In the genomic region with DNA sequence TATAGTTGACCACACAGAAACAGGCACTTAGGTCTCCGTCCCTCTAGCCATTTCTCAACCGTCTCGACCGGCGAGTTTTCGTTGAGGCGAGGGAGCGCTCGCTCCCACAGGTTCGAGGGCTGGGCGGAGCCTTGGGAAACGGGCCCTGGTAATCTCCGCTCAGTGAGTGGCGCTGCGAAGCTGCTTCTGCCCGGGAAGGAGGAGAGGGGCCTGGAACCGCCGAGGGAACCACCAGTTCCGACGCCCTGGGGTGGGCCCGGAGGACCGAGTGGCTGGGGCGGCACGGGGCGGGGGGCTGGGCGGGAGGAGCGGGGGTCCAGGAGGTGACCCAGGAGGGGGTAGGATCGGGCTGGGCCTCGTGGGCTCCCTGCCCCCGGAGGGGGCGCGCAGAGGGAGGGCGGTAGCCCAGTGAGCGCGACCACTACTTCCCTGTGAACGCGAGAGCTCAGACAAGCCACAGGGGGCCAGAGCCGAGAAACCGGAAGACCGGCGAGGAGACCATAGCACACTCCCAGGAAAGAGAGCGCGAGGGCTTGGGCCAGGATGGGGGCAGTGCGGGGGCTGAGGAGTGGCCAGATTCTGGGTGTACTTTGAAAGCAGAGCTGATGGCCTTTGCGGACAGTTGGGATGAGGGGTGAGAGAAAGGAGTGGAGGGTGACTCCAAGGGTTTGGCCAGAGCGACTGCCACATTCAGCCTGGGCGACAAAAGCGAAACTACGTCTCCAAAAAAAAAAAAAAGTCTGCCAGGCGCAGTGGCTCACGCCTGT, we compare ENCODE assay signal across 1 cellular context.
TF ChIP-seq lines count a peak whose summit lies in the region.

No MANE protein-coding gene starts in this region.

TF ChIP-seq in HepG2, 621 proteins besides CTCF, POLR2A, EP300 and RAD21 (continued from another document and continues in another):
- TF ChIP-seq ZNF547 (CRISPR knock-in tag; IDR thresholded peaks at IDR 0.05) (no peak; the same call in 1 of the 2 replicates), MYNN (CRISPR knock-in tag; IDR thresholded peaks at IDR 0.05; ENCODE audit: low read depth) (no peak; the same call in 1 of the 2 replicates), MTF2 (CRISPR knock-in tag; IDR thresholded peaks at IDR 0.05; ENCODE audit: borderline replicate concordance) (no peak), POGZ (CRISPR knock-in tag; IDR thresholded peaks at IDR 0.05) (peak; percentile 17; the same call in 1 of the 2 replicates), ZNF253 (CRISPR knock-in tag; IDR thresholded peaks at IDR 0.05; ENCODE audit: borderline replicate concordance) (no peak), SMAD3 (CRISPR knock-in tag; IDR thresholded peaks at IDR 0.05) (no peak; the same call in 1 of the 2 replicates), BCL6 (CRISPR knock-in tag; IDR thresholded peaks at IDR 0.05) (no peak; the same call in 1 of the 2 replicates), ZNF761 (CRISPR knock-in tag; conservative IDR thresholded peaks at IDR 0.05) (0 out of 2 replicates have a peak, but pooled peaks have one; percentile 59), NCOA2 (CRISPR knock-in tag; IDR thresholded peaks at IDR 0.05) (no peak; the same call in 1 of the 2 replicates), ZNF496 (CRISPR knock-in tag; IDR thresholded peaks at IDR 0.05; ENCODE audit: insufficient replicate concordance) (no peak), ZNF775 (CRISPR knock-in tag; IDR thresholded peaks at IDR 0.05; ENCODE audit: borderline replicate concordance) (no peak), ADNP (CRISPR knock-in tag; IDR thresholded peaks at IDR 0.05) (no peak), ZNF24 (IDR thresholded peaks at IDR 0.05) (no peak), ZSCAN30 (CRISPR knock-in tag; IDR thresholded peaks at IDR 0.05) (no peak), CBX1 (IDR thresholded peaks at IDR 0.05; ENCODE audit: low read depth) (no peak), TARDBP (CRISPR knock-in tag; IDR thresholded peaks at IDR 0.05) (peak; percentile 18; the same call in 1 of the 2 replicates), ZSCAN12 (CRISPR knock-in tag; IDR thresholded peaks at IDR 0.05) (no peak), PCBP2 (optimal IDR thresholded peaks at IDR 0.05; ENCODE audit: low read depth, low read length, poor library complexity, severe bottlenecking) (no peak), ZNF737 (CRISPR knock-in tag; IDR thresholded peaks at IDR 0.05; ENCODE audit: borderline replicate concordance) (0 out of 2 replicates have a peak, but pooled peaks have one; percentile 34), NR2F2 (IDR thresholded peaks at IDR 0.05; ENCODE audit: borderline replicate concordance, low read depth) (no peak), DMAP1 (CRISPR knock-in tag; IDR thresholded peaks at IDR 0.05) (peak; percentile 44), ZNF207 (IDR thresholded peaks at IDR 0.05; ENCODE audit: borderline replicate concordance) (no peak), ZFP36L1 (CRISPR knock-in tag; IDR thresholded peaks at IDR 0.05) (no peak), ZNF430 (CRISPR knock-in tag; IDR thresholded peaks at IDR 0.05) (no peak), ZFP90 (CRISPR knock-in tag; IDR thresholded peaks at IDR 0.05; ENCODE audit: borderline replicate concordance) (peak; percentile 32), ARID2 (CRISPR knock-in tag; IDR thresholded peaks at IDR 0.05; ENCODE audit: borderline replicate concordance) (no peak), HOXA7 (CRISPR knock-in tag; IDR thresholded peaks at IDR 0.05) (no peak), SMC3 (IDR thresholded peaks at IDR 0.05; ENCODE audit: low read length) (no peak), BRCA1 (CRISPR knock-in tag; IDR thresholded peaks at IDR 0.05) (no peak), TP53 (CRISPR knock-in tag; conservative IDR thresholded peaks at IDR 0.05) (no peak; the same call in 1 of the 2 replicates), GTF2F1 (IDR thresholded peaks at IDR 0.05; ENCODE audit: low read length) (no peak), FOXO1 (CRISPR knock-in tag; IDR thresholded peaks at IDR 0.05) (peak; percentile 35; the same call in 1 of the 2 replicates), ZNF572 (CRISPR knock-in tag; IDR thresholded peaks at IDR 0.05) (no peak), NBN (conservative IDR thresholded peaks at IDR 0.05) (no peak), ZNF713 (CRISPR knock-in tag; IDR thresholded peaks at IDR 0.05) (no peak), CBFB (CRISPR knock-in tag; IDR thresholded peaks at IDR 0.05) (0 out of 2 replicates have a peak, but pooled peaks have one; percentile 16), ZNF75D (CRISPR knock-in tag; IDR thresholded peaks at IDR 0.05; ENCODE audit: borderline replicate concordance) (no peak), HNF4A (CRISPR knock-in tag; IDR thresholded peaks at IDR 0.05) (no peak), ZSCAN29 (CRISPR knock-in tag; conservative IDR thresholded peaks at IDR 0.05) (0 out of 2 replicates have a peak, but pooled peaks have one; percentile 35)
- TF ChIP-seq, protein P1, sequence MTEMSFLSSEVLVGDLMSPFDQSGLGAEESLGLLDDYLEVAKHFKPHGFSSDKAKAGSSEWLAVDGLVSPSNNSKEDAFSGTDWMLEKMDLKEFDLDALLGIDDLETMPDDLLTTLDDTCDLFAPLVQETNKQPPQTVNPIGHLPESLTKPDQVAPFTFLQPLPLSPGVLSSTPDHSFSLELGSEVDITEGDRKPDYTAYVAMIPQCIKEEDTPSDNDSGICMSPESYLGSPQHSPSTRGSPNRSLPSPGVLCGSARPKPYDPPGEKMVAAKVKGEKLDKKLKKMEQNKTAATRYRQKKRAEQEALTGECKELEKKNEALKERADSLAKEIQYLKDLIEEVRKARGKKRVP (CRISPR knock-in tag; IDR thresholded peaks at IDR 0.05): no peak
- TF ChIP-seq, protein P2, sequence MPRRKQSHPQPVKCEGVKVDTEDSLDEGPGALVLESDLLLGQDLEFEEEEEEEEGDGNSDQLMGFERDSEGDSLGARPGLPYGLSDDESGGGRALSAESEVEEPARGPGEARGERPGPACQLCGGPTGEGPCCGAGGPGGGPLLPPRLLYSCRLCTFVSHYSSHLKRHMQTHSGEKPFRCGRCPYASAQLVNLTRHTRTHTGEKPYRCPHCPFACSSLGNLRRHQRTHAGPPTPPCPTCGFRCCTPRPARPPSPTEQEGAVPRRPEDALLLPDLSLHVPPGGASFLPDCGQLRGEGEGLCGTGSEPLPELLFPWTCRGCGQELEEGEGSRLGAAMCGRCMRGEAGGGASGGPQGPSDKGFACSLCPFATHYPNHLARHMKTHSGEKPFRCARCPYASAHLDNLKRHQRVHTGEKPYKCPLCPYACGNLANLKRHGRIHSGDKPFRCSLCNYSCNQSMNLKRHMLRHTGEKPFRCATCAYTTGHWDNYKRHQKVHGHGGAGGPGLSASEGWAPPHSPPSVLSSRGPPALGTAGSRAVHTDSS (CRISPR knock-in tag; conservative IDR thresholded peaks at IDR 0.05): no peak
- TF ChIP-seq, protein P3, sequence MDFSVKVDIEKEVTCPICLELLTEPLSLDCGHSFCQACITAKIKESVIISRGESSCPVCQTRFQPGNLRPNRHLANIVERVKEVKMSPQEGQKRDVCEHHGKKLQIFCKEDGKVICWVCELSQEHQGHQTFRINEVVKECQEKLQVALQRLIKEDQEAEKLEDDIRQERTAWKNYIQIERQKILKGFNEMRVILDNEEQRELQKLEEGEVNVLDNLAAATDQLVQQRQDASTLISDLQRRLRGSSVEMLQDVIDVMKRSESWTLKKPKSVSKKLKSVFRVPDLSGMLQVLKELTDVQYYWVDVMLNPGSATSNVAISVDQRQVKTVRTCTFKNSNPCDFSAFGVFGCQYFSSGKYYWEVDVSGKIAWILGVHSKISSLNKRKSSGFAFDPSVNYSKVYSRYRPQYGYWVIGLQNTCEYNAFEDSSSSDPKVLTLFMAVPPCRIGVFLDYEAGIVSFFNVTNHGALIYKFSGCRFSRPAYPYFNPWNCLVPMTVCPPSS (IDR thresholded peaks at IDR 0.05): no peak
- TF ChIP-seq, protein P4, sequence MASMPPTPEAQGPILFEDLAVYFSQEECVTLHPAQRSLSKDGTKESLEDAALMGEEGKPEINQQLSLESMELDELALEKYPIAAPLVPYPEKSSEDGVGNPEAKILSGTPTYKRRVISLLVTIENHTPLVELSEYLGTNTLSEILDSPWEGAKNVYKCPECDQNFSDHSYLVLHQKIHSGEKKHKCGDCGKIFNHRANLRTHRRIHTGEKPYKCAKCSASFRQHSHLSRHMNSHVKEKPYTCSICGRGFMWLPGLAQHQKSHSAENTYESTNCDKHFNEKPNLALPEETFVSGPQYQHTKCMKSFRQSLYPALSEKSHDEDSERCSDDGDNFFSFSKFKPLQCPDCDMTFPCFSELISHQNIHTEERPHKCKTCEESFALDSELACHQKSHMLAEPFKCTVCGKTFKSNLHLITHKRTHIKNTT (CRISPR knock-in tag; IDR thresholded peaks at IDR 0.05): no peak
- TF ChIP-seq, protein P5, sequence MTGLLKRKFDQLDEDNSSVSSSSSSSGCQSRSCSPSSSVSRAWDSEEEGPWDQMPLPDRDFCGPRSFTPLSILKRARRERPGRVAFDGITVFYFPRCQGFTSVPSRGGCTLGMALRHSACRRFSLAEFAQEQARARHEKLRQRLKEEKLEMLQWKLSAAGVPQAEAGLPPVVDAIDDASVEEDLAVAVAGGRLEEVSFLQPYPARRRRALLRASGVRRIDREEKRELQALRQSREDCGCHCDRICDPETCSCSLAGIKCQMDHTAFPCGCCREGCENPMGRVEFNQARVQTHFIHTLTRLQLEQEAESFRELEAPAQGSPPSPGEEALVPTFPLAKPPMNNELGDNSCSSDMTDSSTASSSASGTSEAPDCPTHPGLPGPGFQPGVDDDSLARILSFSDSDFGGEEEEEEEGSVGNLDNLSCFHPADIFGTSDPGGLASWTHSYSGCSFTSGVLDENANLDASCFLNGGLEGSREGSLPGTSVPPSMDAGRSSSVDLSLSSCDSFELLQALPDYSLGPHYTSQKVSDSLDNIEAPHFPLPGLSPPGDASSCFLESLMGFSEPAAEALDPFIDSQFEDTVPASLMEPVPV (CRISPR knock-in tag; IDR thresholded peaks at IDR 0.05): no peak
- TF ChIP-seq, protein P6, sequence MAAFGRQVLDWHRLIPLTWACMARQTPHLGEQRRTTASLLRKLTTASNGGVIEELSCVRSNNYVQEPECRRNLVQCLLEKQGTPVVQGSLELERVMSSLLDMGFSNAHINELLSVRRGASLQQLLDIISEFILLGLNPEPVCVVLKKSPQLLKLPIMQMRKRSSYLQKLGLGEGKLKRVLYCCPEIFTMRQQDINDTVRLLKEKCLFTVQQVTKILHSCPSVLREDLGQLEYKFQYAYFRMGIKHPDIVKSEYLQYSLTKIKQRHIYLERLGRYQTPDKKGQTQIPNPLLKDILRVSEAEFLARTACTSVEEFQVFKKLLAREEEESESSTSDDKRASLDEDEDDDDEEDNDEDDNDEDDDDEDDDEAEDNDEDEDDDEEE (CRISPR knock-in tag; IDR thresholded peaks at IDR 0.05): 0 out of 2 replicates have a peak, but pooled peaks have one; percentile 26
- TF ChIP-seq, protein P7, sequence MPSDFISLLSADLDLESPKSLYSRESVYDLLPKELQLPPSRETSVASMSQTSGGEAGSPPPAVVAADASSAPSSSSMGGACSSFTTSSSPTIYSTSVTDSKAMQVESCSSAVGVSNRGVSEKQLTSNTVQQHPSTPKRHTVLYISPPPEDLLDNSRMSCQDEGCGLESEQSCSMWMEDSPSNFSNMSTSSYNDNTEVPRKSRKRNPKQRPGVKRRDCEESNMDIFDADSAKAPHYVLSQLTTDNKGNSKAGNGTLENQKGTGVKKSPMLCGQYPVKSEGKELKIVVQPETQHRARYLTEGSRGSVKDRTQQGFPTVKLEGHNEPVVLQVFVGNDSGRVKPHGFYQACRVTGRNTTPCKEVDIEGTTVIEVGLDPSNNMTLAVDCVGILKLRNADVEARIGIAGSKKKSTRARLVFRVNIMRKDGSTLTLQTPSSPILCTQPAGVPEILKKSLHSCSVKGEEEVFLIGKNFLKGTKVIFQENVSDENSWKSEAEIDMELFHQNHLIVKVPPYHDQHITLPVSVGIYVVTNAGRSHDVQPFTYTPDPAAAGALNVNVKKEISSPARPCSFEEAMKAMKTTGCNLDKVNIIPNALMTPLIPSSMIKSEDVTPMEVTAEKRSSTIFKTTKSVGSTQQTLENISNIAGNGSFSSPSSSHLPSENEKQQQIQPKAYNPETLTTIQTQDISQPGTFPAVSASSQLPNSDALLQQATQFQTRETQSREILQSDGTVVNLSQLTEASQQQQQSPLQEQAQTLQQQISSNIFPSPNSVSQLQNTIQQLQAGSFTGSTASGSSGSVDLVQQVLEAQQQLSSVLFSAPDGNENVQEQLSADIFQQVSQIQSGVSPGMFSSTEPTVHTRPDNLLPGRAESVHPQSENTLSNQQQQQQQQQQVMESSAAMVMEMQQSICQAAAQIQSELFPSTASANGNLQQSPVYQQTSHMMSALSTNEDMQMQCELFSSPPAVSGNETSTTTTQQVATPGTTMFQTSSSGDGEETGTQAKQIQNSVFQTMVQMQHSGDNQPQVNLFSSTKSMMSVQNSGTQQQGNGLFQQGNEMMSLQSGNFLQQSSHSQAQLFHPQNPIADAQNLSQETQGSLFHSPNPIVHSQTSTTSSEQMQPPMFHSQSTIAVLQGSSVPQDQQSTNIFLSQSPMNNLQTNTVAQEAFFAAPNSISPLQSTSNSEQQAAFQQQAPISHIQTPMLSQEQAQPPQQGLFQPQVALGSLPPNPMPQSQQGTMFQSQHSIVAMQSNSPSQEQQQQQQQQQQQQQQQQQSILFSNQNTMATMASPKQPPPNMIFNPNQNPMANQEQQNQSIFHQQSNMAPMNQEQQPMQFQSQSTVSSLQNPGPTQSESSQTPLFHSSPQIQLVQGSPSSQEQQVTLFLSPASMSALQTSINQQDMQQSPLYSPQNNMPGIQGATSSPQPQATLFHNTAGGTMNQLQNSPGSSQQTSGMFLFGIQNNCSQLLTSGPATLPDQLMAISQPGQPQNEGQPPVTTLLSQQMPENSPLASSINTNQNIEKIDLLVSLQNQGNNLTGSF (CRISPR knock-in tag; IDR thresholded peaks at IDR 0.05): no peak; the same call in 1 of the 2 replicates
- TF ChIP-seq, protein P8, sequence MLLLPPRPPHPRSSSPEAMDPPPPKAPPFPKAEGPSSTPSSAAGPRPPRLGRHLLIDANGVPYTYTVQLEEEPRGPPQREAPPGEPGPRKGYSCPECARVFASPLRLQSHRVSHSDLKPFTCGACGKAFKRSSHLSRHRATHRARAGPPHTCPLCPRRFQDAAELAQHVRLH (CRISPR knock-in tag; IDR thresholded peaks at IDR 0.05; ENCODE audit: borderline replicate concordance, low read depth): no peak
- TF ChIP-seq, protein P9, sequence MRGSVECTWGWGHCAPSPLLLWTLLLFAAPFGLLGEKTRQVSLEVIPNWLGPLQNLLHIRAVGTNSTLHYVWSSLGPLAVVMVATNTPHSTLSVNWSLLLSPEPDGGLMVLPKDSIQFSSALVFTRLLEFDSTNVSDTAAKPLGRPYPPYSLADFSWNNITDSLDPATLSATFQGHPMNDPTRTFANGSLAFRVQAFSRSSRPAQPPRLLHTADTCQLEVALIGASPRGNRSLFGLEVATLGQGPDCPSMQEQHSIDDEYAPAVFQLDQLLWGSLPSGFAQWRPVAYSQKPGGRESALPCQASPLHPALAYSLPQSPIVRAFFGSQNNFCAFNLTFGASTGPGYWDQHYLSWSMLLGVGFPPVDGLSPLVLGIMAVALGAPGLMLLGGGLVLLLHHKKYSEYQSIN (CRISPR knock-in tag; IDR thresholded peaks at IDR 0.05; ENCODE audit: borderline replicate concordance): no peak
- TF ChIP-seq, protein P10, sequence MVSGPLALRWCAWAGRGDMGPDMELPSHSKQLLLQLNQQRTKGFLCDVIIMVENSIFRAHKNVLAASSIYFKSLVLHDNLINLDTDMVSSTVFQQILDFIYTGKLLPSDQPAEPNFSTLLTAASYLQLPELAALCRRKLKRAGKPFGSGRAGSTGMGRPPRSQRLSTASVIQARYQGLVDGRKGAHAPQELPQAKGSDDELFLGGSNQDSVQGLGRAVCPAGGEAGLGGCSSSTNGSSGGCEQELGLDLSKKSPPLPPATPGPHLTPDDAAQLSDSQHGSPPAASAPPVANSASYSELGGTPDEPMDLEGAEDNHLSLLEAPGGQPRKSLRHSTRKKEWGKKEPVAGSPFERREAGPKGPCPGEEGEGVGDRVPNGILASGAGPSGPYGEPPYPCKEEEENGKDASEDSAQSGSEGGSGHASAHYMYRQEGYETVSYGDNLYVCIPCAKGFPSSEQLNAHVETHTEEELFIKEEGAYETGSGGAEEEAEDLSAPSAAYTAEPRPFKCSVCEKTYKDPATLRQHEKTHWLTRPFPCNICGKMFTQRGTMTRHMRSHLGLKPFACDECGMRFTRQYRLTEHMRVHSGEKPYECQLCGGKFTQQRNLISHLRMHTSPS (CRISPR knock-in tag; IDR thresholded peaks at IDR 0.05; ENCODE audit: low read depth): no peak
